Comparison of ENCODE assay signal across 8 cellular contexts in genomic region chr1:15617173-15617873, GRCh38. TPM values are rescaled to one million over a fixed set of nuclear protein-coding genes. Genes with fewer than 3 reads are reported as not detected.
DNase-seq lines count a peak whose midpoint lies in the region; ATAC-seq and TF ChIP-seq lines count a peak whose summit lies in the region.

TSS of gene DDI2 (plus strand) at chr1:15617458. CDS start at chr1:15617671, 213 bp downstream.

- no peaks in the 10 kb centered on the region for H3K9me3 ChIP-seq in DND-41 (ENCODE audit: insufficient read depth, low read length, severe bottlenecking)
- no peaks in the 10 kb centered on the region for H3K9me3 ChIP-seq in RWPE2 (ENCODE audit: severe bottlenecking)

- H2AFZ ChIP-seq in DND-41 (ENCODE audit: low read depth, low read length), result peak within 1 kb of the TSS; percentile 93

- DNase-seq in DND-41 (peak; percentile 98), GOT3 (lab: John Stamatoyannopoulos, UW) (peak; percentile 93), LoVo (ENCODE audit: low spot score) (peak; percentile 96), RWPE2 (ENCODE audit: low spot score) (peak; percentile 98), fibroblast of peridontal ligament (ENCODE audit: extremely low read depth) (peak; percentile 96), natural killer cell (peak; percentile 92)
- peak; percentile 93 for DNase-seq in activated T-helper 2 cell treated with anti-CD3 and anti-CD28 coated beads, Interferon-gamma antibody, Interleukin-2, Interleukin-4, amounts not matched to agents 10 μg/mL and 5 μg/mL and 100 μg/mL, durations not matched to agents 14 hours and 24 hours and 36 hours (ENCODE audit: low spot score)
- DNase-seq in stimulated activated naive CD4-positive, alpha-beta T cell (lab: John Stamatoyannopoulos, UW), result peak; percentile 85 to 94 (median 88)

- H3K4me2 ChIP-seq in DND-41 (ENCODE audit: insufficient read depth, low read length), result peak within 1 kb of the TSS; percentile 94

- ATAC-seq in DND-41 (ENCODE audit: insufficient read depth, low read depth), result peak; percentile 84
- peak; percentile 84 for ATAC-seq in RWPE2 (ENCODE audit: low read depth)
- ATAC-seq in natural killer cell, result peak; percentile 91 to 97 (median 94)

- intact Hi-C loops in activated T-helper 2 cell treated with anti-CD3 and anti-CD28 coated beads, Interferon-gamma antibody, Interleukin-2, Interleukin-4, amounts not matched to agents 10 μg/mL and 5 μg/mL and 100 μg/mL, durations not matched to agents 14 hours and 24 hours and 36 hours (cut with micrococcal nuclease), result loop anchor here (1.0 to 10.0 kb wide), 5 partner anchors 65 to 750 kb away; partner anchors contain the start of genes DNAJC16, PLEKHM2, SZRD1 and ZBTB17
- intact Hi-C loops in natural killer cell (cut with micrococcal nuclease), result loop anchor here (1.0 to 10.0 kb wide), 3 partner anchors 14 to 90 kb away; partner anchors contain the start of genes DNAJC16 and PLEKHM2

- H3K4me1 ChIP-seq in DND-41 (ENCODE audit: insufficient read depth, low read length), result peaks cover 49% of the 10 kb centered on the region
- peaks cover 26% of the 10 kb centered on the region for H3K4me1 ChIP-seq in RWPE2 (ENCODE audit: insufficient read depth, poor library complexity, severe bottlenecking)

- no peaks in the 10 kb centered on the region for H3K9me3 Mint-ChIP-seq in activated T-helper 2 cell treated with anti-CD3 and anti-CD28 coated beads, Interferon-gamma antibody, Interleukin-2, Interleukin-4, amounts not matched to agents 10 μg/mL and 5 μg/mL and 100 μg/mL, durations not matched to agents 14 hours and 24 hours and 36 hours
- H3K9me3 Mint-ChIP-seq in natural killer cell, result no peaks in the 10 kb centered on the region

- H3K79me2 ChIP-seq in DND-41 (ENCODE audit: insufficient read depth, low read length), result peaks cover 50% of the 10 kb centered on the region

- H3K27ac ChIP-seq in DND-41 (ENCODE audit: low read length) (peak within 1 kb of the TSS; percentile 80), RWPE2 (ENCODE audit: poor library complexity, severe bottlenecking) (peak within 1 kb of the TSS; percentile 91)

- H3K27ac Mint-ChIP-seq in activated T-helper 2 cell treated with anti-CD3 and anti-CD28 coated beads, Interferon-gamma antibody, Interleukin-2, Interleukin-4, amounts not matched to agents 10 μg/mL and 5 μg/mL and 100 μg/mL, durations not matched to agents 14 hours and 24 hours and 36 hours, result peak within 1 kb of the TSS; percentile 95
- H3K27ac Mint-ChIP-seq in natural killer cell, result peak within 1 kb of the TSS; percentile 88 to 93

- H3K27me3 ChIP-seq in DND-41 (ENCODE audit: insufficient read depth, low read length, poor library complexity) (no peaks in the 10 kb centered on the region), RWPE2 (ENCODE audit: insufficient read depth, poor library complexity, severe bottlenecking) (no peaks in the 10 kb centered on the region)

- TF ChIP-seq CTCF in DND-41 (IDR thresholded peaks at IDR 0.05; ENCODE audit: borderline replicate concordance, extremely low read depth, low read length, poor library complexity, severe bottlenecking) (no peak), RWPE2 (IDR thresholded peaks at IDR 0.05; ENCODE audit: poor library complexity, severe bottlenecking) (no peak), natural killer cell (IDR thresholded peaks at IDR 0.05) (no peak)

- H3K4me3 Mint-ChIP-seq in activated T-helper 2 cell treated with anti-CD3 and anti-CD28 coated beads, Interferon-gamma antibody, Interleukin-2, Interleukin-4, amounts not matched to agents 10 μg/mL and 5 μg/mL and 100 μg/mL, durations not matched to agents 14 hours and 24 hours and 36 hours (ENCODE audit: low read depth), result peak within 1 kb of the TSS; percentile 85
- H3K4me3 Mint-ChIP-seq in natural killer cell, result peak within 1 kb of the TSS; percentile 91

- H3K4me1 Mint-ChIP-seq in activated T-helper 2 cell treated with anti-CD3 and anti-CD28 coated beads, Interferon-gamma antibody, Interleukin-2, Interleukin-4, amounts not matched to agents 10 μg/mL and 5 μg/mL and 100 μg/mL, durations not matched to agents 14 hours and 24 hours and 36 hours (ENCODE audit: low read depth), result peaks cover 30% of the 10 kb centered on the region
- H3K4me1 Mint-ChIP-seq in natural killer cell, result peaks cover 41 to 46% of the 10 kb centered on the region in 2 donors

- H3K36me3 Mint-ChIP-seq in activated T-helper 2 cell treated with anti-CD3 and anti-CD28 coated beads, Interferon-gamma antibody, Interleukin-2, Interleukin-4, amounts not matched to agents 10 μg/mL and 5 μg/mL and 100 μg/mL, durations not matched to agents 14 hours and 24 hours and 36 hours (ENCODE audit: low read depth), result peaks cover 24% of the 10 kb centered on the region
- no peaks in the 10 kb centered on the region for H3K36me3 Mint-ChIP-seq in natural killer cell

- peaks cover 16% of the 10 kb centered on the region for H3K36me3 ChIP-seq in DND-41 (ENCODE audit: insufficient read depth, low read length)
- H3K36me3 ChIP-seq in RWPE2 (ENCODE audit: low read depth), result peaks cover 11% of the 10 kb centered on the region

- peaks cover 25% of the 10 kb centered on the region; the same call in 1 of the 2 replicates for H4K20me1 ChIP-seq in DND-41 (ENCODE audit: insufficient read depth, low read length)

- no peaks in the 10 kb centered on the region for H3K27me3 Mint-ChIP-seq in activated T-helper 2 cell treated with anti-CD3 and anti-CD28 coated beads, Interferon-gamma antibody, Interleukin-2, Interleukin-4, amounts not matched to agents 10 μg/mL and 5 μg/mL and 100 μg/mL, durations not matched to agents 14 hours and 24 hours and 36 hours (ENCODE audit: low read depth)
- no peaks in the 10 kb centered on the region for H3K27me3 Mint-ChIP-seq in natural killer cell (ENCODE audit: low read depth in 2 of 2)

- H3K4me3 ChIP-seq in DND-41 (ENCODE audit: low read depth in 1 of 2, low read length in 2 of 2) (peak within 1 kb of the TSS; percentile 79 to 93), RWPE2 (ENCODE audit: severe bottlenecking) (peak within 1 kb of the TSS; percentile 96)

- H3K9ac ChIP-seq in DND-41 (ENCODE audit: low read depth, low read length), result peak within 1 kb of the TSS; percentile 83

RNA-seq across cellular contexts. Expression of gene DDI2, which starts in this region (rescaled TPM):
- 46.4 and 47.7 TPM in 2 replicates for total RNA-seq in activated T-helper 2 cell treated with anti-CD3 and anti-CD28 coated beads, Interferon-gamma antibody, Interleukin-2, Interleukin-4, amounts not matched to agents 10 μg/mL and 5 μg/mL and 100 μg/mL, durations not matched to agents 14 hours and 24 hours and 36 hours
- 10 to 100 TPM; 27.3 to 39.8 (median 34.0) TPM for total RNA-seq in natural killer cell

Comparison
In these comparisons a context has a peak if more than half of its experiments do, and no peak if none do; other contexts are left out.
1. Peak in every context shown above with its lines: DNase-seq, ATAC-seq, H3K4me3 ChIP-seq and H3K27ac ChIP-seq.